ENCODE assay signal across 7 cellular contexts in the genomic region with DNA sequence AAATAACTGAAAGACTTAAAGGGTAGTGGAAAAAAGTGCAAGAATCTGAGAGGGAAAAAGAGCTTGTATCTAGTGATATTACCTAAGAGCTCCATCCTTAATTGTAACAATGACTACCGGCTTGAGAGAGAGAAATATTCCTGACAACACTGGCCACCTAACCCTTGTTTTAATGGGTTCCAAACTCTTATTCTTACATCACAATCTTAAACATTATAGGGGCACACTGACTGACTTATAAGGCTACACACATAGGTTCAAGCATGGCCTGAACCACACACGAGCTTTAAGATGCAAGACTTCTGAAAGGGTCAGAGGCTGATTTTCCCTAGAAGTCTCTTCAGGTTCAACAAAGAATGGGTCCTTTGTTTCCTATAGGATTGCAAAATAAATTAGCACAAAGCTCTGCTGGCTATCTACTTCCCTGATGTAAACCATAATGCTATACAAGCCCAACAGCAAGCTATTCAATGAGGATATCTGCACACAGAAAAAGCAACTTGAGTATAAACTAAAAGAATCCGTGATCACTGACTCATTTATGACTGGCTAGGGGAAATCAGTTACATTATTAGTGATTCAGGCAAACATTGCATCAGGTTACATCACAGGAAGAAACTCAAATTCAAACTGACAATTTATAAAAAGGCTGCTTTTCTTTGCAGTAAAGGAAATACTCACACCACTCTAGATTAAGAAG. TPM values are rescaled to one million over a fixed set of nuclear protein-coding genes. Genes with fewer than 3 reads are reported as not detected.
A peak's percentile ranks its signal among the peaks of the same experiment; 100 is the strongest.
DNase-seq lines count a peak whose midpoint lies in the region; TF ChIP-seq lines count a peak whose summit lies in the region.

No MANE protein-coding gene starts in this region.

- peaks cover 74% of the 10 kb centered on the region for H3K4me1 Mint-ChIP-seq in nephron

- H3K36me3 Mint-ChIP-seq in nephron (ENCODE audit: low read depth) = peaks cover 31% of the 10 kb centered on the region

- peak overlapping the region; percentile 15 to 100 (median 47) for H3K4me3 Mint-ChIP-seq in nephron

- in situ Hi-C loops in GM13977 (cut with MboI; ENCODE audit: low pct_unique_long_range_greater_than_20kb, low sequenced_read_pairs, unreplicated experiment) = loop anchor here (10.0 to 25.0 kb wide), 4 partner anchors 322 to 750 kb away; no protein-coding TSS in a partner anchor

- no peaks in the 10 kb centered on the region for H3K9me3 Mint-ChIP-seq in nephron

- peak overlapping the region; percentile 9 to 51 (median 32) for H3K27ac Mint-ChIP-seq in nephron

- no peaks in the 10 kb centered on the region for H3K27me3 Mint-ChIP-seq in nephron (ENCODE audit: low read depth)

- TF ChIP-seq CTCF in GM13977 (IDR thresholded peaks at IDR 0.05; ENCODE audit: extremely low read depth, insufficient read depth, missing control alignments) = no peak
- TF ChIP-seq CTCF in nephron (IDR thresholded peaks at IDR 0.05; ENCODE audit: unreplicated experiment in 3 of 3) = no peak

- DNase-seq in GM13977 (ENCODE audit: low spot score) (peak; percentile 41), NOMO-1 (lab: John Stamatoyannopoulos, UW; ENCODE audit: unreplicated experiment in 2 of 2) (peak; percentile 40 to 88), dermis blood vessel endothelial cell (peak; percentile 67), NCI-H187 treated with DMSO at 0.1 percent for 48 hours (lab: John Stamatoyannopoulos, UW) (no peak), NCI-H1105 treated with DMSO at 0.1 percent for 48 hours (lab: John Stamatoyannopoulos, UW) (no peak)
- DNase-seq in effector CD8-positive, alpha-beta T cell (lab: John Stamatoyannopoulos, UW) = no peak

RNA-seq across cellular contexts. Expression of a gene that starts 8.6 kb away (rescaled TPM):
- 32.3 and 40.9 TPM in 2 replicates for total RNA-seq in dermis blood vessel endothelial cell

Comparison
In these comparisons a context has a peak if more than half of its experiments do, and no peak if none do; other contexts are left out.
1. DNase-seq: peak in GM13977 (single experiment), NOMO-1 (2 of 2) and dermis blood vessel endothelial cell (single experiment); none in NCI-H187 treated with DMSO at 0.1 percent for 48 hours (single experiment), NCI-H1105 treated with DMSO at 0.1 percent for 48 hours (single experiment) and effector CD8-positive, alpha-beta T cell (single experiment).